2 cellular contexts compared by ENCODE assay signal in genomic region chr5:150397749-150398431, GRCh38.
TF ChIP-seq lines count a peak whose summit lies in the region.

No MANE protein-coding gene starts in this region.

TF ChIP-seq in GM23338, 12 proteins besides CTCF, POLR2A, EP300 and RAD21:
- TF ChIP-seq, protein P1, sequence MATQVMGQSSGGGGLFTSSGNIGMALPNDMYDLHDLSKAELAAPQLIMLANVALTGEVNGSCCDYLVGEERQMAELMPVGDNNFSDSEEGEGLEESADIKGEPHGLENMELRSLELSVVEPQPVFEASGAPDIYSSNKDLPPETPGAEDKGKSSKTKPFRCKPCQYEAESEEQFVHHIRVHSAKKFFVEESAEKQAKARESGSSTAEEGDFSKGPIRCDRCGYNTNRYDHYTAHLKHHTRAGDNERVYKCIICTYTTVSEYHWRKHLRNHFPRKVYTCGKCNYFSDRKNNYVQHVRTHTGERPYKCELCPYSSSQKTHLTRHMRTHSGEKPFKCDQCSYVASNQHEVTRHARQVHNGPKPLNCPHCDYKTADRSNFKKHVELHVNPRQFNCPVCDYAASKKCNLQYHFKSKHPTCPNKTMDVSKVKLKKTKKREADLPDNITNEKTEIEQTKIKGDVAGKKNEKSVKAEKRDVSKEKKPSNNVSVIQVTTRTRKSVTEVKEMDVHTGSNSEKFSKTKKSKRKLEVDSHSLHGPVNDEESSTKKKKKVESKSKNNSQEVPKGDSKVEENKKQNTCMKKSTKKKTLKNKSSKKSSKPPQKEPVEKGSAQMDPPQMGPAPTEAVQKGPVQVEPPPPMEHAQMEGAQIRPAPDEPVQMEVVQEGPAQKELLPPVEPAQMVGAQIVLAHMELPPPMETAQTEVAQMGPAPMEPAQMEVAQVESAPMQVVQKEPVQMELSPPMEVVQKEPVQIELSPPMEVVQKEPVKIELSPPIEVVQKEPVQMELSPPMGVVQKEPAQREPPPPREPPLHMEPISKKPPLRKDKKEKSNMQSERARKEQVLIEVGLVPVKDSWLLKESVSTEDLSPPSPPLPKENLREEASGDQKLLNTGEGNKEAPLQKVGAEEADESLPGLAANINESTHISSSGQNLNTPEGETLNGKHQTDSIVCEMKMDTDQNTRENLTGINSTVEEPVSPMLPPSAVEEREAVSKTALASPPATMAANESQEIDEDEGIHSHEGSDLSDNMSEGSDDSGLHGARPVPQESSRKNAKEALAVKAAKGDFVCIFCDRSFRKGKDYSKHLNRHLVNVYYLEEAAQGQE (IDR thresholded peaks at IDR 0.05; ENCODE audit: unreplicated experiment): no peak
- TF ChIP-seq STAT1 (IDR thresholded peaks at IDR 0.05; ENCODE audit: unreplicated experiment) (no peak), EZH2phosphoT487 (IDR thresholded peaks at IDR 0.05; ENCODE audit: unreplicated experiment) (no peak), EZH2 (IDR thresholded peaks at IDR 0.05; ENCODE audit: low read depth, unreplicated experiment) (no peak), ZNF114 (CRISPR knock-in tag; IDR thresholded peaks at IDR 0.05) (no peak), ZNF331 (CRISPR knock-in tag; IDR thresholded peaks at IDR 0.05; ENCODE audit: low read depth) (no peak), NANOG (IDR thresholded peaks at IDR 0.05; ENCODE audit: borderline replicate concordance) (no peak)
- TF ChIP-seq, protein P2, sequence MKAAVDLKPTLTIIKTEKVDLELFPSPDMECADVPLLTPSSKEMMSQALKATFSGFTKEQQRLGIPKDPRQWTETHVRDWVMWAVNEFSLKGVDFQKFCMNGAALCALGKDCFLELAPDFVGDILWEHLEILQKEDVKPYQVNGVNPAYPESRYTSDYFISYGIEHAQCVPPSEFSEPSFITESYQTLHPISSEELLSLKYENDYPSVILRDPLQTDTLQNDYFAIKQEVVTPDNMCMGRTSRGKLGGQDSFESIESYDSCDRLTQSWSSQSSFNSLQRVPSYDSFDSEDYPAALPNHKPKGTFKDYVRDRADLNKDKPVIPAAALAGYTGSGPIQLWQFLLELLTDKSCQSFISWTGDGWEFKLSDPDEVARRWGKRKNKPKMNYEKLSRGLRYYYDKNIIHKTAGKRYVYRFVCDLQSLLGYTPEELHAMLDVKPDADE (IDR thresholded peaks at IDR 0.05): no peak

TF ChIP-seq in GM12878, 131 proteins besides CTCF, POLR2A, EP300 and RAD21:
- TF ChIP-seq EGR1 (IDR thresholded peaks at IDR 0.05; ENCODE audit: borderline replicate concordance in 1 of 2, low read depth in 2 of 2, low read length in 2 of 2) (0 out of 3 replicates have a peak, but pooled peaks of 1 of the 2 experiments have one; percentile 1), POU2F2 (IDR thresholded peaks at IDR 0.05; ENCODE audit: borderline replicate concordance, low read depth, low read length) (0 out of 3 replicates have a peak, but pooled peaks have one; percentile 20), ESRRA (IDR thresholded peaks at IDR 0.05; ENCODE audit: low read length) (no peak)
TF ChIP-seq in GM12878: peak in this region for 2.
